Comparison of ENCODE assay signal across 7 cellular contexts in the genomic region with DNA sequence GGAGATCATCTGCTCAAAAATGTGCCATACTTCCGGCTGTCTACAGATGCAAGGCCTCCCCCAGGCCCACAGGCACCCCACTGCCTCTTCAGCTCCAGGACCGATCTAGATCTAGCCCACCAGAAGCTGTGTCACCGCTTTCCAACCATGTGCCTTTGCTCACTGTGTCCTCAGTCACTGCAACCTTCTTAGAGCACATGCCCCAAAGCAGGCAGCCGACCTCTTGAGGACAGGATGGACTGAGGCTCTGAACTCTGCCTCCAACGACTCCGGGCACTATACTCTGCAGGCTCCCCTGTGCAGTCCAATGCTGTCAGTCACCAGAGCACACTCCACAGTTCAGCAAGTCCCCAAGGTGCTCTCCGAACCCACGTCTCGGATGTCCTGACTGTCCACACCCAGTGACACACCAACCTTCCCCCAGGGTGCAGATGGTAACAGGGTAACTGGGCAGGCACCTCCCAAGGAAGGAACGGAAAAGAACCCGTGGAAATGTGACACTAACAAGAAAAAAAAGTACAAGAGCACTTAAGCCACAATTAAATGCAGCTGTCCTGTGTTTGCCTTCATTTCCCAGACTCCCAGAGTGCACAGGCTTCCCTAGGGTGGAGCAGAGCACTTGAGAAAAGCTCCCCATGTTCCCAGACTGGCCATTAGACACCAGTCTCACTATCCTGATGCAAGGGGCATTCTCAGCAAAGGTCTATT. TPM values are rescaled to one million over a fixed set of nuclear protein-coding genes. Genes with fewer than 3 reads are reported as not detected.
A peak's percentile ranks its signal among the peaks of the same experiment; 100 is the strongest.
DNase-seq lines count a peak whose midpoint lies in the region; ATAC-seq, FAIRE-seq and TF ChIP-seq lines count a peak whose summit lies in the region.

No MANE protein-coding gene starts in this region.

- H3F3A ChIP-seq in GM23248 (ENCODE audit: insufficient read depth): peaks cover 44% of the 10 kb centered on the region

- H3K4me3 Mint-ChIP-seq in mesothelial cell of epicardium: no peak overlapping the region

- peaks cover 94% of the 10 kb centered on the region for H3K79me2 ChIP-seq in GM23248 (ENCODE audit: insufficient read depth)

- no peaks in the 10 kb centered on the region for H3K9me2 ChIP-seq in GM23248 (ENCODE audit: insufficient read depth)

- no peaks in the 10 kb centered on the region for H3K27me3 ChIP-seq in GM23248 (replicated peaks; ENCODE audit: insufficient read depth)
- H3K27me3 ChIP-seq in brain microvascular endothelial cell (replicated peaks): no peaks in the 10 kb centered on the region
- no peaks in the 10 kb centered on the region for H3K27me3 ChIP-seq in pancreas

- H3K4me3 ChIP-seq in GM23248 (peak overlapping the region; percentile 48), brain microvascular endothelial cell (ENCODE audit: low read depth, low read length) (no peak overlapping the region), pancreas (no peak overlapping the region)

- peaks cover 9% of the 10 kb centered on the region for H3K9me3 Mint-ChIP-seq in mesothelial cell of epicardium

- H4K20me1 ChIP-seq in GM23248 (ENCODE audit: insufficient read depth): peaks cover 8% of the 10 kb centered on the region; the same call in 1 of the 2 replicates

- DNase-seq in GM23248 (peak; percentile 82), NCI-H345 treated with DMSO at 0.1 percent for 48 hours (lab: John Stamatoyannopoulos, UW; ENCODE audit: unreplicated experiment) (peak; percentile 74), brain microvascular endothelial cell (no peak), mesothelial cell of epicardium (ENCODE audit: low spot score in 2 of 2, unreplicated experiment in 2 of 2) (no peak), pancreas (no peak)

- H3K4me1 Mint-ChIP-seq in mesothelial cell of epicardium: peaks cover 56% of the 10 kb centered on the region

- no peak for TF ChIP-seq CTCF in brain microvascular endothelial cell (IDR thresholded peaks at IDR 0.05; ENCODE audit: low read depth, low read length, missing control alignments)
- TF ChIP-seq CTCF in mesothelial cell of epicardium (IDR thresholded peaks at IDR 0.05; ENCODE audit: unreplicated experiment): no peak
- no peak for TF ChIP-seq CTCF in pancreas (IDR thresholded peaks at IDR 0.05)

- H3K9ac ChIP-seq in GM23248: peak overlapping the region; percentile 68

- H3K36me3 ChIP-seq in GM23248 (ENCODE audit: low read depth) (no peaks in the 10 kb centered on the region), brain microvascular endothelial cell (replicated peaks) (no peaks in the 10 kb centered on the region), pancreas (no peaks in the 10 kb centered on the region)

- peaks cover 17% of the 10 kb centered on the region for H3K36me3 Mint-ChIP-seq in mesothelial cell of epicardium

- H3K4me2 ChIP-seq in GM23248 (ENCODE audit: unreplicated experiment): peak overlapping the region; percentile 81

- 20 to 21% methylated on average over 11 of the region's 11 CpGs for WGBS in GM23248 (ENCODE audit: low coverage in 1 of 2, low lambda C conversion rate in 2 of 2, missing lambda C conversion rate in 2 of 2), 2 experiments
- WGBS in pancreas, 2 donors: 64 to 69% methylated on average over 11 of the region's 11 CpGs

- ATAC-seq in pancreas (no peak), HG03025 (IDR thresholded peaks at IDR 0.05; ENCODE audit: low FRiP score, unreplicated experiment) (no peak), GM18909 (IDR thresholded peaks at IDR 0.05; ENCODE audit: poor library complexity, unreplicated experiment) (no peak)

- FAIRE-seq in pancreas (lab: Jason Lieb, UNC): no peak

- intact Hi-C loops in pancreas (cut with DNase I): loop anchor here in 2 of 3 donors (10.0 kb wide), 2 partner anchors 87 to 97 kb away; no protein-coding TSS in a partner anchor

- H3K27ac ChIP-seq in GM23248 (peak overlapping the region; percentile 80), brain microvascular endothelial cell (peak overlapping the region; percentile 18), pancreas (no peak overlapping the region)

- in situ Hi-C loops in GM23248 (cut with MboI) (no loop called here), brain microvascular endothelial cell (cut with HindIII; ENCODE audit: low pct_ligation_motif_present, low sequenced_read_pairs) (no loop called here)

- no peak overlapping the region for H2AFZ ChIP-seq in GM23248

- H3K9me3 ChIP-seq in GM23248 (ENCODE audit: low read depth) (no peaks in the 10 kb centered on the region), pancreas (peaks cover 0 to 2% (median 0%) of the 10 kb centered on the region in 4 donors)

- peak overlapping the region; percentile 69 for H3K27ac Mint-ChIP-seq in mesothelial cell of epicardium

- no peaks in the 10 kb centered on the region for H3K27me3 Mint-ChIP-seq in mesothelial cell of epicardium (ENCODE audit: low read depth)

- H3K4me1 ChIP-seq in GM23248 (ENCODE audit: insufficient read depth) (peaks cover 53% of the 10 kb centered on the region), pancreas (peaks cover 0 to 53% (median 15%) of the 10 kb centered on the region in 3 donors)

RNA-seq across cellular contexts. Expression of a gene that starts 4.8 kb away (rescaled TPM):
- total RNA-seq in GM23248 (2014; rRNA removed; shearing (Covaris generic)): 56.7 and 72.4 TPM in 2 replicates
- 10.8 and 11.1 TPM in 2 replicates for polyA plus RNA-seq in GM23248 (2016; fragmentation: Nextera tagmentation; extraction: Ambion mirVana)
- total RNA-seq in mesothelial cell of epicardium: 85.4 to 92.1 TPM (median 88.4 TPM) in 3 replicates
- 10 to 100 TPM; 28.4 to 55.7 (median 39.1) TPM for total RNA-seq in pancreas
- polyA plus RNA-seq in pancreas: 10 to 100 TPM; 15.5 to 32.5 TPM

Comparison
In these comparisons a context has a peak if more than half of its experiments do, and no peak if none do; other contexts are left out.
1. DNase-seq: peak in GM23248 (single experiment) and NCI-H345 treated with DMSO at 0.1 percent for 48 hours (single experiment); none in brain microvascular endothelial cell (single experiment), mesothelial cell of epicardium (0 of 2) and pancreas (0 of 6).
2. H3K27ac ChIP-seq: peak in GM23248 (single experiment) and brain microvascular endothelial cell (single experiment); none in pancreas (0 of 4).